1 cellular context compared by ENCODE assay signal in the genomic region with DNA sequence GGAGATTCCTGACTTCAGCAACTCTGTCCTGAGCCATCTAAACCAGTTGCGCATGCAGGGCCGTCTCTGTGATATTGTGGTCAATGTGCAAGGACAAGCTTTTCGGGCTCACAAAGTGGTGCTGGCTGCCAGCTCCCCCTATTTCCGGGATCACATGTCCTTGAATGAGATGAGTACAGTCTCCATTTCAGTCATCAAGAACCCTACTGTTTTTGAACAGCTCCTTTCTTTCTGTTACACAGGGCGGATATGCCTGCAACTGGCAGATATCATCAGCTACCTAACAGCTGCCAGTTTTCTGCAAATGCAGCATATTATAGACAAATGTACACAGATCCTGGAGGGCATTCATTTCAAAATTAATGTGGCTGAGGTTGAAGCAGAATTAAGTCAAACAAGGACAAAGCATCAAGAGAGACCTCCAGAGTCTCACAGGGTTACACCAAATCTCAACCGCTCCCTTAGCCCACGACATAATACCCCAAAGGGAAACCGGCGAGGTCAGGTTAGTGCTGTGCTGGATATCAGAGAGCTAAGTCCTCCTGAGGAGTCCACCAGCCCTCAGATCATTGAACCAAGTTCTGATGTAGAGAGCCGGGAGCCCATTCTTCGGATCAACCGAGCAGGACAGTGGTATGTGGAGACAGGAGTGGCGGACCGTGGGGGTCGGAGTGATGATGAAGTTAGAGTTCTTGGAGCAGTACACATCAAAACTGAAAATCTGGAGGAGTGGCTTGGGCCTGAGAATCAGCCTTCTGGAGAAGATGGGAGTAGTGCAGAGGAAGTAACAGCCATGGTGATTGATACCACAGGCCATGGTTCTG.
TF ChIP-seq lines count a peak whose summit lies in the region.

No MANE protein-coding gene starts in this region.

TF ChIP-seq in K562, 482 proteins besides CTCF, POLR2A, EP300 and RAD21 (continued from another document and continues in another):
- TF ChIP-seq ZNF785 (CRISPR knock-in tag; IDR thresholded peaks at IDR 0.05): no peak
- TF ChIP-seq HDGF (IDR thresholded peaks at IDR 0.05): no peak
- TF ChIP-seq SRSF7 (optimal IDR thresholded peaks at IDR 0.05; ENCODE audit: low read depth, low read length): no peak
- no peak for TF ChIP-seq EWSR1 (IDR thresholded peaks at IDR 0.05; ENCODE audit: borderline replicate concordance, low read depth, partially characterized antibody)
- TF ChIP-seq RBM14 (IDR thresholded peaks at IDR 0.05; ENCODE audit: borderline replicate concordance, insufficient read depth, low read depth, low read length): no peak
- TF ChIP-seq BDP1 (IDR thresholded peaks at IDR 0.05; ENCODE audit: insufficient read depth, insufficient read length): no peak
- TF ChIP-seq KDM5B (IDR thresholded peaks at IDR 0.05; ENCODE audit: insufficient replicate concordance, low read depth, low read length): no peak
- TF ChIP-seq, protein P1, sequence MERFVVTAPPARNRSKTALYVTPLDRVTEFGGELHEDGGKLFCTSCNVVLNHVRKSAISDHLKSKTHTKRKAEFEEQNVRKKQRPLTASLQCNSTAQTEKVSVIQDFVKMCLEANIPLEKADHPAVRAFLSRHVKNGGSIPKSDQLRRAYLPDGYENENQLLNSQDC (CRISPR knock-in tag; IDR thresholded peaks at IDR 0.05): no peak
- TF ChIP-seq RFX1 (IDR thresholded peaks at IDR 0.05): no peak
- no peak for TF ChIP-seq MTA1 (IDR thresholded peaks at IDR 0.05; ENCODE audit: borderline replicate concordance)
- TF ChIP-seq HMGN3 (IDR thresholded peaks at IDR 0.05; ENCODE audit: borderline replicate concordance, extremely low read depth, insufficient read length, low read depth, low read length): no peak
- TF ChIP-seq MYBL2 (IDR thresholded peaks at IDR 0.05; ENCODE audit: low read depth): no peak; the same call in 1 of the 2 replicates
- no peak for TF ChIP-seq MYBL2 (CRISPR knock-in tag; IDR thresholded peaks at IDR 0.05; ENCODE audit: borderline replicate concordance)
- TF ChIP-seq, protein P2, sequence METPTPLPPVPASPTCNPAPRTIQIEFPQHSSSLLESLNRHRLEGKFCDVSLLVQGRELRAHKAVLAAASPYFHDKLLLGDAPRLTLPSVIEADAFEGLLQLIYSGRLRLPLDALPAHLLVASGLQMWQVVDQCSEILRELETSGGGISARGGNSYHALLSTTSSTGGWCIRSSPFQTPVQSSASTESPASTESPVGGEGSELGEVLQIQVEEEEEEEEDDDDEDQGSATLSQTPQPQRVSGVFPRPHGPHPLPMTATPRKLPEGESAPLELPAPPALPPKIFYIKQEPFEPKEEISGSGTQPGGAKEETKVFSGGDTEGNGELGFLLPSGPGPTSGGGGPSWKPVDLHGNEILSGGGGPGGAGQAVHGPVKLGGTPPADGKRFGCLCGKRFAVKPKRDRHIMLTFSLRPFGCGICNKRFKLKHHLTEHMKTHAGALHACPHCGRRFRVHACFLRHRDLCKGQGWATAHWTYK (CRISPR knock-in tag; IDR thresholded peaks at IDR 0.05): no peak
- TF ChIP-seq HDAC3 (IDR thresholded peaks at IDR 0.05; ENCODE audit: borderline replicate concordance, partially characterized antibody): no peak
- 0 out of 2 replicates have a peak, but pooled peaks have one; percentile 23 for TF ChIP-seq MIER1 (IDR thresholded peaks at IDR 0.05; ENCODE audit: low read depth)
- TF ChIP-seq ATF7 (IDR thresholded peaks at IDR 0.05): no peak
- TF ChIP-seq, protein P3, sequence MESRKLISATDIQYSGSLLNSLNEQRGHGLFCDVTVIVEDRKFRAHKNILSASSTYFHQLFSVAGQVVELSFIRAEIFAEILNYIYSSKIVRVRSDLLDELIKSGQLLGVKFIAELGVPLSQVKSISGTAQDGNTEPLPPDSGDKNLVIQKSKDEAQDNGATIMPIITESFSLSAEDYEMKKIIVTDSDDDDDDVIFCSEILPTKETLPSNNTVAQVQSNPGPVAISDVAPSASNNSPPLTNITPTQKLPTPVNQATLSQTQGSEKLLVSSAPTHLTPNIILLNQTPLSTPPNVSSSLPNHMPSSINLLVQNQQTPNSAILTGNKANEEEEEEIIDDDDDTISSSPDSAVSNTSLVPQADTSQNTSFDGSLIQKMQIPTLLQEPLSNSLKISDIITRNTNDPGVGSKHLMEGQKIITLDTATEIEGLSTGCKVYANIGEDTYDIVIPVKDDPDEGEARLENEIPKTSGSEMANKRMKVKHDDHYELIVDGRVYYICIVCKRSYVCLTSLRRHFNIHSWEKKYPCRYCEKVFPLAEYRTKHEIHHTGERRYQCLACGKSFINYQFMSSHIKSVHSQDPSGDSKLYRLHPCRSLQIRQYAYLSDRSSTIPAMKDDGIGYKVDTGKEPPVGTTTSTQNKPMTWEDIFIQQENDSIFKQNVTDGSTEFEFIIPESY (CRISPR knock-in tag; IDR thresholded peaks at IDR 0.05): no peak
- no peak for TF ChIP-seq STAT5A (IDR thresholded peaks at IDR 0.05; ENCODE audit: borderline replicate concordance, low read length)
- no peak for TF ChIP-seq ZZZ3 (IDR thresholded peaks at IDR 0.05)
- 0 out of 4 replicates have a peak, but pooled peaks of 1 of the 2 experiments have one; percentile 5 for TF ChIP-seq CSDE1 (IDR thresholded peaks at IDR 0.05)
- TF ChIP-seq SMARCC2 (IDR thresholded peaks at IDR 0.05; ENCODE audit: low read depth): no peak
- TF ChIP-seq NCOR1 (IDR thresholded peaks at IDR 0.05): no peak
- TF ChIP-seq, protein P4, sequence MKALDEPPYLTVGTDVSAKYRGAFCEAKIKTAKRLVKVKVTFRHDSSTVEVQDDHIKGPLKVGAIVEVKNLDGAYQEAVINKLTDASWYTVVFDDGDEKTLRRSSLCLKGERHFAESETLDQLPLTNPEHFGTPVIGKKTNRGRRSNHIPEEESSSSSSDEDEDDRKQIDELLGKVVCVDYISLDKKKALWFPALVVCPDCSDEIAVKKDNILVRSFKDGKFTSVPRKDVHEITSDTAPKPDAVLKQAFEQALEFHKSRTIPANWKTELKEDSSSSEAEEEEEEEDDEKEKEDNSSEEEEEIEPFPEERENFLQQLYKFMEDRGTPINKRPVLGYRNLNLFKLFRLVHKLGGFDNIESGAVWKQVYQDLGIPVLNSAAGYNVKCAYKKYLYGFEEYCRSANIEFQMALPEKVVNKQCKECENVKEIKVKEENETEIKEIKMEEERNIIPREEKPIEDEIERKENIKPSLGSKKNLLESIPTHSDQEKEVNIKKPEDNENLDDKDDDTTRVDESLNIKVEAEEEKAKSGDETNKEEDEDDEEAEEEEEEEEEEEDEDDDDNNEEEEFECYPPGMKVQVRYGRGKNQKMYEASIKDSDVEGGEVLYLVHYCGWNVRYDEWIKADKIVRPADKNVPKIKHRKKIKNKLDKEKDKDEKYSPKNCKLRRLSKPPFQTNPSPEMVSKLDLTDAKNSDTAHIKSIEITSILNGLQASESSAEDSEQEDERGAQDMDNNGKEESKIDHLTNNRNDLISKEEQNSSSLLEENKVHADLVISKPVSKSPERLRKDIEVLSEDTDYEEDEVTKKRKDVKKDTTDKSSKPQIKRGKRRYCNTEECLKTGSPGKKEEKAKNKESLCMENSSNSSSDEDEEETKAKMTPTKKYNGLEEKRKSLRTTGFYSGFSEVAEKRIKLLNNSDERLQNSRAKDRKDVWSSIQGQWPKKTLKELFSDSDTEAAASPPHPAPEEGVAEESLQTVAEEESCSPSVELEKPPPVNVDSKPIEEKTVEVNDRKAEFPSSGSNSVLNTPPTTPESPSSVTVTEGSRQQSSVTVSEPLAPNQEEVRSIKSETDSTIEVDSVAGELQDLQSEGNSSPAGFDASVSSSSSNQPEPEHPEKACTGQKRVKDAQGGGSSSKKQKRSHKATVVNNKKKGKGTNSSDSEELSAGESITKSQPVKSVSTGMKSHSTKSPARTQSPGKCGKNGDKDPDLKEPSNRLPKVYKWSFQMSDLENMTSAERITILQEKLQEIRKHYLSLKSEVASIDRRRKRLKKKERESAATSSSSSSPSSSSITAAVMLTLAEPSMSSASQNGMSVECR (CRISPR knock-in tag; IDR thresholded peaks at IDR 0.05): no peak
- TF ChIP-seq FOXA3 (CRISPR knock-in tag; conservative IDR thresholded peaks at IDR 0.05 in 1 of 2, IDR thresholded peaks at IDR 0.05 in 1 of 2): no peak
- TF ChIP-seq PHF20 (IDR thresholded peaks at IDR 0.05; ENCODE audit: partially characterized antibody): no peak
- no peak for TF ChIP-seq SREBF1 (IDR thresholded peaks at IDR 0.05; ENCODE audit: borderline replicate concordance, low read depth, low read length)
- TF ChIP-seq TCF3 (CRISPR knock-in tag; IDR thresholded peaks at IDR 0.05): peak; percentile 40; the same call in 1 of the 2 replicates
- no peak for TF ChIP-seq ZNF165 (CRISPR knock-in tag; IDR thresholded peaks at IDR 0.05; ENCODE audit: borderline replicate concordance)
- TF ChIP-seq CAMTA2 (CRISPR knock-in tag; conservative IDR thresholded peaks at IDR 0.05): no peak
- TF ChIP-seq ATF1 (CRISPR knock-in tag; IDR thresholded peaks at IDR 0.05): no peak
- TF ChIP-seq ATF1 (tag; IDR thresholded peaks at IDR 0.05): no peak
- TF ChIP-seq XRCC5 (IDR thresholded peaks at IDR 0.05; ENCODE audit: low read depth, low read length): no peak
- no peak for TF ChIP-seq NR1H2 (CRISPR knock-in tag; IDR thresholded peaks at IDR 0.05)
- no peak for TF ChIP-seq TSC22D4 (tag; IDR thresholded peaks at IDR 0.05)
- TF ChIP-seq EGR1 (conservative IDR thresholded peaks at IDR 0.05): no peak
- no peak for TF ChIP-seq JUN (IDR thresholded peaks at IDR 0.05; ENCODE audit: borderline replicate concordance, low read depth, low read length)
- TF ChIP-seq JUN (CRISPR knock-in tag; IDR thresholded peaks at IDR 0.05; ENCODE audit: borderline replicate concordance): no peak
- TF ChIP-seq, protein P5, sequence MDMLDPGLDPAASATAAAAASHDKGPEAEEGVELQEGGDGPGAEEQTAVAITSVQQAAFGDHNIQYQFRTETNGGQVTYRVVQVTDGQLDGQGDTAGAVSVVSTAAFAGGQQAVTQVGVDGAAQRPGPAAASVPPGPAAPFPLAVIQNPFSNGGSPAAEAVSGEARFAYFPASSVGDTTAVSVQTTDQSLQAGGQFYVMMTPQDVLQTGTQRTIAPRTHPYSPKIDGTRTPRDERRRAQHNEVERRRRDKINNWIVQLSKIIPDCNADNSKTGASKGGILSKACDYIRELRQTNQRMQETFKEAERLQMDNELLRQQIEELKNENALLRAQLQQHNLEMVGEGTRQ (CRISPR knock-in tag; IDR thresholded peaks at IDR 0.05): peak; percentile 47; the same call in 1 of the 2 replicates
- TF ChIP-seq POLR3G (IDR thresholded peaks at IDR 0.05; ENCODE audit: extremely low read depth, insufficient read length, insufficient replicate concordance): no peak
- no peak for TF ChIP-seq HCFC1 (IDR thresholded peaks at IDR 0.05; ENCODE audit: low read depth, low read length)
- no peak for TF ChIP-seq RBM17 (IDR thresholded peaks at IDR 0.05; ENCODE audit: borderline replicate concordance, low read depth, low read length)
- no peak for TF ChIP-seq GTF2F1 (IDR thresholded peaks at IDR 0.05; ENCODE audit: low read depth, low read length)
- TF ChIP-seq, protein P6, sequence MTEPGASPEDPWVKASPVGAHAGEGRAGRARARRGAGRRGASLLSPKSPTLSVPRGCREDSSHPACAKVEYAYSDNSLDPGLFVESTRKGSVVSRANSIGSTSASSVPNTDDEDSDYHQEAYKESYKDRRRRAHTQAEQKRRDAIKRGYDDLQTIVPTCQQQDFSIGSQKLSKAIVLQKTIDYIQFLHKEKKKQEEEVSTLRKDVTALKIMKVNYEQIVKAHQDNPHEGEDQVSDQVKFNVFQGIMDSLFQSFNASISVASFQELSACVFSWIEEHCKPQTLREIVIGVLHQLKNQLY (CRISPR knock-in tag; conservative IDR thresholded peaks at IDR 0.05): no peak
- no peak for TF ChIP-seq ZNF507 (tag; conservative IDR thresholded peaks at IDR 0.05)
- no peak for TF ChIP-seq ZNF707 (CRISPR knock-in tag; conservative IDR thresholded peaks at IDR 0.05)
- TF ChIP-seq HEY1 (CRISPR knock-in tag; IDR thresholded peaks at IDR 0.05; ENCODE audit: borderline replicate concordance): no peak
- TF ChIP-seq, protein P7, sequence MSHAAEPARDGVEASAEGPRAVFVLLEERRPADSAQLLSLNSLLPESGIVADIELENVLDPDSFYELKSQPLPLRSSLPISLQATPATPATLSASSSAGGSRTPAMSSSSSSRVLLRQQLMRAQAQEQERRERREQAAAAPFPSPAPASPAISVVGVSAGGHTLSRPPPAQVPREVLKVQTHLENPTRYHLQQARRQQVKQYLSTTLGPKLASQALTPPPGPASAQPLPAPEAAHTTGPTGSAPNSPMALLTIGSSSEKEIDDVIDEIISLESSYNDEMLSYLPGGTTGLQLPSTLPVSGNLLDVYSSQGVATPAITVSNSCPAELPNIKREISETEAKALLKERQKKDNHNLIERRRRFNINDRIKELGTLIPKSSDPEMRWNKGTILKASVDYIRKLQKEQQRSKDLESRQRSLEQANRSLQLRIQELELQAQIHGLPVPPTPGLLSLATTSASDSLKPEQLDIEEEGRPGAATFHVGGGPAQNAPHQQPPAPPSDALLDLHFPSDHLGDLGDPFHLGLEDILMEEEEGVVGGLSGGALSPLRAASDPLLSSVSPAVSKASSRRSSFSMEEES (CRISPR knock-in tag; IDR thresholded peaks at IDR 0.05): no peak
- TF ChIP-seq, protein P8, sequence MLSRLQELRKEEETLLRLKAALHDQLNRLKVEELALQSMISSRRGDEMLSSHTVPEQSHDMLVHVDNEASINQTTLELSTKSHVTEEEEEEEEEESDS (CRISPR knock-in tag; IDR thresholded peaks at IDR 0.05): no peak
- TF ChIP-seq, protein P9, sequence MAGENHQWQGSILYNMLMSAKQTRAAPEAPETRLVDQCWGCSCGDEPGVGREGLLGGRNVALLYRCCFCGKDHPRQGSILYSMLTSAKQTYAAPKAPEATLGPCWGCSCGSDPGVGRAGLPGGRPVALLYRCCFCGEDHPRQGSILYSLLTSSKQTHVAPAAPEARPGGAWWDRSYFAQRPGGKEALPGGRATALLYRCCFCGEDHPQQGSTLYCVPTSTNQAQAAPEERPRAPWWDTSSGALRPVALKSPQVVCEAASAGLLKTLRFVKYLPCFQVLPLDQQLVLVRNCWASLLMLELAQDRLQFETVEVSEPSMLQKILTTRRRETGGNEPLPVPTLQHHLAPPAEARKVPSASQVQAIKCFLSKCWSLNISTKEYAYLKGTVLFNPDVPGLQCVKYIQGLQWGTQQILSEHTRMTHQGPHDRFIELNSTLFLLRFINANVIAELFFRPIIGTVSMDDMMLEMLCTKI (IDR thresholded peaks at IDR 0.05; ENCODE audit: partially characterized antibody): no peak
- TF ChIP-seq MTA3 (IDR thresholded peaks at IDR 0.05; ENCODE audit: borderline replicate concordance): no peak; the same call in 1 of the 2 replicates
- no peak for TF ChIP-seq MECOM (CRISPR knock-in tag; IDR thresholded peaks at IDR 0.05)
- no peak for TF ChIP-seq SIN3A (IDR thresholded peaks at IDR 0.05; ENCODE audit: borderline replicate concordance in 2 of 2, control insufficient read depth in 1 of 2, low read depth in 2 of 2, low read length in 2 of 2)
- TF ChIP-seq, protein P10, sequence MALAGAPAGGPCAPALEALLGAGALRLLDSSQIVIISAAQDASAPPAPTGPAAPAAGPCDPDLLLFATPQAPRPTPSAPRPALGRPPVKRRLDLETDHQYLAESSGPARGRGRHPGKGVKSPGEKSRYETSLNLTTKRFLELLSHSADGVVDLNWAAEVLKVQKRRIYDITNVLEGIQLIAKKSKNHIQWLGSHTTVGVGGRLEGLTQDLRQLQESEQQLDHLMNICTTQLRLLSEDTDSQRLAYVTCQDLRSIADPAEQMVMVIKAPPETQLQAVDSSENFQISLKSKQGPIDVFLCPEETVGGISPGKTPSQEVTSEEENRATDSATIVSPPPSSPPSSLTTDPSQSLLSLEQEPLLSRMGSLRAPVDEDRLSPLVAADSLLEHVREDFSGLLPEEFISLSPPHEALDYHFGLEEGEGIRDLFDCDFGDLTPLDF (CRISPR knock-in tag; IDR thresholded peaks at IDR 0.05): no peak
- TF ChIP-seq KLF10 (CRISPR knock-in tag; IDR thresholded peaks at IDR 0.05): no peak
- TF ChIP-seq BRD9 (IDR thresholded peaks at IDR 0.05; ENCODE audit: low read depth, partially characterized antibody): no peak
- no peak for TF ChIP-seq PCBP2 (IDR thresholded peaks at IDR 0.05; ENCODE audit: low read depth, low read length, poor library complexity, severe bottlenecking)
